1 cellular context compared by ENCODE assay signal in genomic region chr17:78359216-78359935, GRCh38.
A peak's percentile ranks its signal among the peaks of the same experiment; 100 is the strongest.
TF ChIP-seq lines count a peak whose summit lies in the region.

No MANE protein-coding gene starts in this region.

TF ChIP-seq in H1, 55 proteins besides CTCF, POLR2A, EP300 and RAD21 (continued from another document):
- 0 out of 2 replicates have a peak, but pooled peaks have one; percentile 32 for TF ChIP-seq POLR2AphosphoS5 (IDR thresholded peaks at IDR 0.05; ENCODE audit: low read depth, low read length)
- TF ChIP-seq GABPA (IDR thresholded peaks at IDR 0.05; ENCODE audit: borderline replicate concordance, insufficient read depth, low read length): no peak
